In the genomic region with DNA sequence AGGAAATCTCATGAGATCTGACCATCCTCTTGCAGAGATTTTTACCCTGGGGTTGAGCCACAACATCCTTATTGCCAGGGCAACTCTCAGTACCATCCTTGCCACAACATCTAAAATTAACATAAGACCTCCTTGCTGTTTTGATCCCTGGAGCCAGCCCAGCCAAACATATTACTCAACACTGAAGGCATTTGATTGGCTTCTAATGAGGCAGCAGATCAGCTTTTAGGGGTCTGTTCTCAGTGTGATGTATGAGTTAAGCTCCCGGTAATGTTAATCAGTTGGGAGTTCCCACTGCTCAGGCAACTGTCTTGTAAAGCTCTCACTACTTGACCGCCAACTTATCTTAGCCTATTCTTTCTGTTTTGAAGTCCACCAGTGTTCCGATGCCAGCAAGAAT, we compare ENCODE assay signal across 27 cellular contexts.
"Had no signal": no experiment of that assay in that cellular context is flagged by ENCODE, and none has a peak within 500 bp of the region (broad histone marks: within the 10 kb centered on the region; RNA-seq: fewer than 3 reads in every experiment).

No MANE protein-coding gene starts in this region.

- H3K79me2 ChIP-seq: hepatocyte had no signal

- H3K36me3 ChIP-seq: gastrocnemius medialis, heart left ventricle, left lung, neutrophil, pancreas, sigmoid colon, spleen, thoracic aorta, tibial nerve, upper lobe of right lung, vagina had no signal

- H3K4me1 ChIP-seq: gastrocnemius medialis, heart left ventricle, left lung, pancreas, sigmoid colon, spleen, tibial nerve, upper lobe of right lung, vagina had no signal

- H3K4me2 ChIP-seq: hepatocyte had no signal

- FAIRE-seq: colon, pancreas had no signal

- DNase-seq: dorsolateral prefrontal cortex; effector CD4-positive, alpha-beta T cell; foreskin fibroblast; gastrocnemius medialis; heart left ventricle; left cardiac atrium; left lung; mesenchymal stem cell; midbrain; naive thymus-derived CD4-positive, alpha-beta T cell; nephron progenitor cell; pancreas; right cardiac atrium; sigmoid colon; spleen; stimulated activated naive B cell treated with anti-CD40 and anti-IgM and Interleukin-4, amounts not matched to agents 10 μg/mL and 1 μg/mL and 100 μg/mL, for 72 hours; upper lobe of right lung had no signal

- H3K4me3 ChIP-seq: dorsolateral prefrontal cortex, gastrocnemius medialis, heart left ventricle, hepatocyte, left lung, pancreas, sigmoid colon, skin epidermis, spleen, thoracic aorta, tibial nerve, upper lobe of right lung, vagina had no signal

- H3K4me3 Mint-ChIP-seq: naive thymus-derived CD4-positive, alpha-beta T cell; nephron progenitor cell; stimulated activated naive B cell treated with anti-CD40 and anti-IgM and Interleukin-4, amounts not matched to agents 10 μg/mL and 1 μg/mL and 100 μg/mL, for 72 hours; stimulated activated naive CD8-positive, alpha-beta T cell treated with anti-CD3 and anti-CD28 coated beads, Interleukin-15, Interleukin-2, amounts not matched to agents 100 ng/mL and 50 ng/mL, for 24 hours had no signal

- H3K27me3 ChIP-seq: hepatocyte, sigmoid colon, tibial nerve, vagina had no signal

- H3K9me3 ChIP-seq: gastrocnemius medialis, heart left ventricle, left lung, neutrophil, pancreas, sigmoid colon, spleen, thoracic aorta, tibial nerve, upper lobe of right lung, vagina had no signal

- H3K27ac ChIP-seq: dorsolateral prefrontal cortex, epithelial cell of prostate, gastrocnemius medialis, heart left ventricle, hepatocyte, left lung, neutrophil, pancreas, sigmoid colon, skin epidermis, spleen, thoracic aorta, tibial nerve, upper lobe of right lung, vagina had no signal

- H3K36me3 Mint-ChIP-seq: naive thymus-derived CD4-positive, alpha-beta T cell; stimulated activated naive B cell treated with anti-CD40 and anti-IgM and Interleukin-4, amounts not matched to agents 10 μg/mL and 1 μg/mL and 100 μg/mL, for 72 hours had no signal

- H2AFZ ChIP-seq: hepatocyte had no signal

- H3K4me1 Mint-ChIP-seq: naive thymus-derived CD4-positive, alpha-beta T cell; stimulated activated naive B cell treated with anti-CD40 and anti-IgM and Interleukin-4, amounts not matched to agents 10 μg/mL and 1 μg/mL and 100 μg/mL, for 72 hours had no signal

- ATAC-seq: esophagus mucosa; gastrocnemius medialis; heart left ventricle; left cardiac atrium; left lung; naive thymus-derived CD4-positive, alpha-beta T cell; pancreas; right cardiac atrium; stimulated activated naive B cell treated with anti-CD40 and anti-IgM and Interleukin-4, amounts not matched to agents 10 μg/mL and 1 μg/mL and 100 μg/mL, for 72 hours; upper lobe of right lung had no signal

- H3K9me3 Mint-ChIP-seq: stimulated activated naive CD8-positive, alpha-beta T cell treated with anti-CD3 and anti-CD28 coated beads, Interleukin-15, Interleukin-2, amounts not matched to agents 100 ng/mL and 50 ng/mL, for 24 hours had no signal

- H3K27ac Mint-ChIP-seq: naive thymus-derived CD4-positive, alpha-beta T cell; stimulated activated naive B cell treated with anti-CD40 and anti-IgM and Interleukin-4, amounts not matched to agents 10 μg/mL and 1 μg/mL and 100 μg/mL, for 72 hours; stimulated activated naive CD8-positive, alpha-beta T cell treated with anti-CD3 and anti-CD28 coated beads, Interleukin-15, Interleukin-2, amounts not matched to agents 100 ng/mL and 50 ng/mL, for 24 hours had no signal
